2 cellular contexts compared by ENCODE assay signal in the genomic region with DNA sequence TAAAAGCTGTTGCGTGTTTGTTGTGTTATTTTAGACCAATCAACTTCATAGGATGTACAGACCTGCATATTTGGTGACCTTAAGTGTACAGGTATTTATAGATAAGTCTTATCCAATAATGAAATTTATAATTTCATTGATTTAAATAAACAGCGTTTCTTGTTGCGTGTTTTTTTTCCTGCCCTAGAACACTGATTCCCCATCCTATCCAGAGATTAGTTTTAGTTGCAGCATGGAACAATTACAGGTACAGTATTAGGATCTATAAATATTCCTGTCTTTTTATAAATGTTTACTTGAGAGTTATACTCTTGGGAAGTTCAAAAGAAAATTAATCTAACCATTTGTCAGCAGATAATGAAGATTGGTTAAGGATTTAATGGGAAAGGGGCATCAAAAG.
TF ChIP-seq lines count a peak whose summit lies in the region.

No MANE protein-coding gene starts in this region.

TF ChIP-seq in HEK293T, 16 proteins besides CTCF, POLR2A, EP300 and RAD21:
- TF ChIP-seq LEF1 (IDR thresholded peaks at IDR 0.05; ENCODE audit: borderline replicate concordance) (no peak), L3MBTL2 (conservative IDR thresholded peaks at IDR 0.05) (0 out of 2 replicates have a peak, but pooled peaks have one; percentile 9)
TF ChIP-seq in HEK293T: peak in this region for 1.

TF ChIP-seq in neural cell, 6 proteins besides CTCF, POLR2A, EP300 and RAD21:
- peak; percentile 43 for TF ChIP-seq POLR2AphosphoS5 (IDR thresholded peaks at IDR 0.05)
- no peak for TF ChIP-seq SMC3 (conservative IDR thresholded peaks at IDR 0.05; ENCODE audit: poor library complexity)
- TF ChIP-seq, protein P1, sequence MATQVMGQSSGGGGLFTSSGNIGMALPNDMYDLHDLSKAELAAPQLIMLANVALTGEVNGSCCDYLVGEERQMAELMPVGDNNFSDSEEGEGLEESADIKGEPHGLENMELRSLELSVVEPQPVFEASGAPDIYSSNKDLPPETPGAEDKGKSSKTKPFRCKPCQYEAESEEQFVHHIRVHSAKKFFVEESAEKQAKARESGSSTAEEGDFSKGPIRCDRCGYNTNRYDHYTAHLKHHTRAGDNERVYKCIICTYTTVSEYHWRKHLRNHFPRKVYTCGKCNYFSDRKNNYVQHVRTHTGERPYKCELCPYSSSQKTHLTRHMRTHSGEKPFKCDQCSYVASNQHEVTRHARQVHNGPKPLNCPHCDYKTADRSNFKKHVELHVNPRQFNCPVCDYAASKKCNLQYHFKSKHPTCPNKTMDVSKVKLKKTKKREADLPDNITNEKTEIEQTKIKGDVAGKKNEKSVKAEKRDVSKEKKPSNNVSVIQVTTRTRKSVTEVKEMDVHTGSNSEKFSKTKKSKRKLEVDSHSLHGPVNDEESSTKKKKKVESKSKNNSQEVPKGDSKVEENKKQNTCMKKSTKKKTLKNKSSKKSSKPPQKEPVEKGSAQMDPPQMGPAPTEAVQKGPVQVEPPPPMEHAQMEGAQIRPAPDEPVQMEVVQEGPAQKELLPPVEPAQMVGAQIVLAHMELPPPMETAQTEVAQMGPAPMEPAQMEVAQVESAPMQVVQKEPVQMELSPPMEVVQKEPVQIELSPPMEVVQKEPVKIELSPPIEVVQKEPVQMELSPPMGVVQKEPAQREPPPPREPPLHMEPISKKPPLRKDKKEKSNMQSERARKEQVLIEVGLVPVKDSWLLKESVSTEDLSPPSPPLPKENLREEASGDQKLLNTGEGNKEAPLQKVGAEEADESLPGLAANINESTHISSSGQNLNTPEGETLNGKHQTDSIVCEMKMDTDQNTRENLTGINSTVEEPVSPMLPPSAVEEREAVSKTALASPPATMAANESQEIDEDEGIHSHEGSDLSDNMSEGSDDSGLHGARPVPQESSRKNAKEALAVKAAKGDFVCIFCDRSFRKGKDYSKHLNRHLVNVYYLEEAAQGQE (IDR thresholded peaks at IDR 0.05; ENCODE audit: borderline replicate concordance) = no peak
- no peak for TF ChIP-seq MXI1 (conservative IDR thresholded peaks at IDR 0.05; ENCODE audit: poor library complexity, severe bottlenecking)
